In the genomic region with DNA sequence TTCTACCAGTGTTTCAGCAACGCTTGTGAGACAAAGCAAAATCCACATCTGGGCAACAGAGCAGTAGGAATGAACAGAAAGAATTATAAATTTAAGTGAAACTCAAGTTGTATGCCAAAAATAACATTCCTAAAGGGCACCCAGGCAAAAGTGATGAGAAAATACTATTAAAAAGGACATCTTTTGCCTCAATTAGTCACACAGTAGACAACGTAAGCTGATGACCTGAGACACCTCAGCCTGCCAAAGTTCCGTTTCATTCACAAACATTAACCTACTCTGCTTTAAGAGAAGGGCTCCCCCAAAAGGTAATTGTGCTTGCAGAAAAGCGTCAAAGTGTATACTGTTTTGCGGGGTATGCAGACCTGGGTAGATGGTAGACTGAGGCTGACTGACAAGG, we compare ENCODE assay signal across 21 cellular contexts. TPM values are rescaled to one million over a fixed set of nuclear protein-coding genes. Genes with fewer than 3 reads are reported as not detected.
DNase-seq lines count a peak whose midpoint lies in the region; ATAC-seq and TF ChIP-seq lines count a peak whose summit lies in the region.
"Had no signal": no experiment of that assay in that cellular context is flagged by ENCODE, and none has a peak within 500 bp of the region (broad histone marks: within the 10 kb centered on the region; RNA-seq: fewer than 3 reads in every experiment).

No MANE protein-coding gene starts in this region.

- H3K9me3 ChIP-seq in CD4-positive, alpha-beta memory T cell (ENCODE audit: control insufficient read depth in 1 of 2, low read length in 2 of 2): no peaks in the 10 kb centered on the region
- H3K9me3 ChIP-seq: psoas muscle, tibial artery had no signal

- H3K27me3 Mint-ChIP-seq in CD4-positive, alpha-beta memory T cell: no peaks in the 10 kb centered on the region
- H3K27me3 Mint-ChIP-seq in activated T-helper 17 cell treated with anti-CD3 and anti-CD28 coated beads, Interleukin-2, amount 50 U/mL, for 72 hours: no peaks in the 10 kb centered on the region
- H3K27me3 Mint-ChIP-seq: CD4-positive, CD25-positive, alpha-beta regulatory T cell; dendritic cell treated with granulocyte-macrophage colony-stimulating factor and Interleukin-4, amounts not matched to agents 40 ng/mL and 50 ng/mL, for 4 days had no signal

- no peak for ATAC-seq in activated T-helper 17 cell treated with anti-CD3 and anti-CD28 coated beads, Interleukin-2, amount 50 U/mL, for 72 hours (replicated peaks)
- ATAC-seq: left ventricle myocardium superior, psoas muscle, Right ventricle myocardium inferior had no signal

- peak overlapping the region in 1 of 8 donors; percentile 1 for H3K4me3 Mint-ChIP-seq in CD4-positive, alpha-beta memory T cell
- peak overlapping the region; percentile 56 for H3K4me3 Mint-ChIP-seq in activated T-helper 17 cell treated with anti-CD3 and anti-CD28 coated beads, Interleukin-2, amount 50 U/mL, for 72 hours
- H3K4me3 Mint-ChIP-seq: HFFc6 had no signal

- DNase-seq in AG10803 (ENCODE audit: low read depth) (peak; percentile 55), iris pigment epithelial cell (ENCODE audit: low read depth) (peak; percentile 38), dedifferentiated amniotic fluid mesenchymal stem cell (ENCODE audit: extremely low spot score) (no peak), NCI-H446 (lab: John Stamatoyannopoulos, UW) (no peak), GM19240 (ENCODE audit: insufficient read length, low spot score) (no peak)
- DNase-seq in CD4-positive, alpha-beta memory T cell: no peak
- DNase-seq in stimulated activated CD4-positive, alpha-beta T cell treated with anti-CD3 and anti-CD28 coated beads, Interleukin-12 subunit alpha, Interleukin-12 subunit beta, amount 100 ng/mL, for 4 hours: no peak
- DNase-seq: activated CD4-positive, CD25-positive, alpha-beta regulatory T cell treated with anti-CD3 and anti-CD28 coated beads, Interleukin-2, amount 50 U/mL, for 72 hours; CD4-positive, CD25-positive, alpha-beta regulatory T cell; HFFc6; left ventricle myocardium superior; NCI-H1092 treated with DMSO at 0.1 percent for 48 hours; NCI-H2029; psoas muscle; small intestine; stimulated activated naive CD4-positive, alpha-beta T cell treated with Interleukin-2 at 50 U/mL for 16 hours; SW 1271; tibial artery had no signal

- CTCF ChIA-PET in CD4-positive, alpha-beta memory T cell (lab: Charles Lee; ENCODE audit: partially characterized antibody): no interaction called here

- H3K4me1 ChIP-seq in CD4-positive, alpha-beta memory T cell (ENCODE audit: insufficient read depth, low read length): peaks cover 77% of the 10 kb centered on the region

- POLR2A ChIA-PET in CD4-positive, alpha-beta memory T cell (lab: Charles Lee; ENCODE audit: partially characterized antibody): interaction anchor here (0.8 kb wide), 1 partner anchor 9 kb away, joined by 4 read pairs; no protein-coding TSS in a partner anchor

- TF ChIP-seq CTCF in AG10803 (conservative IDR thresholded peaks at IDR 0.05; ENCODE audit: low read length): no peak

- no peak overlapping the region for H3K4me3 ChIP-seq in AG10803 (ENCODE audit: low read length)
- H3K4me3 ChIP-seq in CD4-positive, alpha-beta memory T cell (ENCODE audit: low read length in 2 of 2): no peak overlapping the region
- H3K4me3 ChIP-seq: psoas muscle, tibial artery had no signal

- H3K36me3 ChIP-seq in CD4-positive, alpha-beta memory T cell (ENCODE audit: insufficient read depth, low read length): no peaks in the 10 kb centered on the region
- H3K36me3 ChIP-seq: tibial artery had no signal

- intact Hi-C loops in CD4-positive, alpha-beta memory T cell (cut with micrococcal nuclease): no loop called here

- H3K36me3 Mint-ChIP-seq in CD4-positive, alpha-beta memory T cell: peaks cover 5 to 8% of the 10 kb centered on the region in 2 donors
- H3K36me3 Mint-ChIP-seq in activated T-helper 17 cell treated with anti-CD3 and anti-CD28 coated beads, Interleukin-2, amount 50 U/mL, for 72 hours (ENCODE audit: low read depth): peaks cover 62% of the 10 kb centered on the region

- H3K27ac Mint-ChIP-seq in CD4-positive, alpha-beta memory T cell: peak overlapping the region in 5 of 7 donors; percentile 47 to 94 (median 76)
- H3K27ac Mint-ChIP-seq in activated T-helper 17 cell treated with anti-CD3 and anti-CD28 coated beads, Interleukin-2, amount 50 U/mL, for 72 hours: peak overlapping the region; percentile 89
- H3K27ac Mint-ChIP-seq: HFFc6 had no signal

- H3K27ac ChIP-seq in CD4-positive, alpha-beta memory T cell (ENCODE audit: low read depth, low read length): peak overlapping the region; percentile 38
- H3K27ac ChIP-seq: psoas muscle, tibial artery had no signal

- no peaks in the 10 kb centered on the region for H3K27me3 ChIP-seq in CD4-positive, alpha-beta memory T cell (ENCODE audit: insufficient read depth, low read length)
- H3K27me3 ChIP-seq: tibial artery had no signal

- peaks cover 52 to 86% (median 69%) of the 10 kb centered on the region in 4 donors for H3K4me1 Mint-ChIP-seq in CD4-positive, alpha-beta memory T cell
- H3K4me1 Mint-ChIP-seq in activated T-helper 17 cell treated with anti-CD3 and anti-CD28 coated beads, Interleukin-2, amount 50 U/mL, for 72 hours: peaks cover 59% of the 10 kb centered on the region

- no peaks in the 10 kb centered on the region for H3K9me3 Mint-ChIP-seq in CD4-positive, alpha-beta memory T cell
- H3K9me3 Mint-ChIP-seq in activated T-helper 17 cell treated with anti-CD3 and anti-CD28 coated beads, Interleukin-2, amount 50 U/mL, for 72 hours: no peaks in the 10 kb centered on the region
- H3K9me3 Mint-ChIP-seq: CD4-positive, CD25-positive, alpha-beta regulatory T cell; dendritic cell treated with granulocyte-macrophage colony-stimulating factor and Interleukin-4, amounts not matched to agents 40 ng/mL and 50 ng/mL, for 4 days; HFFc6 had no signal

RNA-seq across cellular contexts. Expression of gene HDLBP, which starts 7.2 kb away (rescaled TPM):
- 100 to 1,000 TPM; 166 to 183 TPM for total RNA-seq in CD4-positive, alpha-beta memory T cell
- polyA plus RNA-seq in CD4-positive, alpha-beta memory T cell: 10 to 100 TPM; 24.7 to 82.3 TPM
- total RNA-seq in activated T-helper 17 cell treated with anti-CD3 and anti-CD28 coated beads, Interleukin-2, amount 50 U/mL, for 72 hours: 100 to 1,000 TPM; 303 to 319 TPM

RNA-seq across cellular contexts. Expression of gene SEPTIN2, which starts 7.5 kb away (rescaled TPM):
- total RNA-seq in CD4-positive, alpha-beta memory T cell: 100 to 1,000 TPM; 332 to 362 TPM
- polyA plus RNA-seq in CD4-positive, alpha-beta memory T cell: 100 to 1,000 TPM; 187 to 249 TPM
- 100 to 1,000 TPM; 180 to 230 TPM for total RNA-seq in activated T-helper 17 cell treated with anti-CD3 and anti-CD28 coated beads, Interleukin-2, amount 50 U/mL, for 72 hours

RNA-seq across cellular contexts. Expression of gene FARP2, which starts 47.8 kb away (rescaled TPM):
- 10 to 100 TPM; 17.2 to 21.8 TPM for total RNA-seq in CD4-positive, alpha-beta memory T cell
- 1 to 10 TPM; 3.9 to 5.5 TPM for polyA plus RNA-seq in CD4-positive, alpha-beta memory T cell
- total RNA-seq in activated T-helper 17 cell treated with anti-CD3 and anti-CD28 coated beads, Interleukin-2, amount 50 U/mL, for 72 hours: 10 to 100 TPM; 26.1 to 33.1 TPM

Comparison
In these comparisons a context has a peak if more than half of its experiments do, and no peak if none do; other contexts are left out.
1. DNase-seq: peak in AG10803 (single experiment) and iris pigment epithelial cell (single experiment); none in CD4-positive, alpha-beta memory T cell (0 of 5), dedifferentiated amniotic fluid mesenchymal stem cell (single experiment), NCI-H446 (0 of 2), GM19240 (single experiment) and stimulated activated CD4-positive, alpha-beta T cell treated with anti-CD3 and anti-CD28 coated beads, Interleukin-12 subunit alpha, Interleukin-12 subunit beta, amount 100 ng/mL, for 4 hours (single experiment).